Comparison of ENCODE assay signal across 1 cellular context in the genomic region with DNA sequence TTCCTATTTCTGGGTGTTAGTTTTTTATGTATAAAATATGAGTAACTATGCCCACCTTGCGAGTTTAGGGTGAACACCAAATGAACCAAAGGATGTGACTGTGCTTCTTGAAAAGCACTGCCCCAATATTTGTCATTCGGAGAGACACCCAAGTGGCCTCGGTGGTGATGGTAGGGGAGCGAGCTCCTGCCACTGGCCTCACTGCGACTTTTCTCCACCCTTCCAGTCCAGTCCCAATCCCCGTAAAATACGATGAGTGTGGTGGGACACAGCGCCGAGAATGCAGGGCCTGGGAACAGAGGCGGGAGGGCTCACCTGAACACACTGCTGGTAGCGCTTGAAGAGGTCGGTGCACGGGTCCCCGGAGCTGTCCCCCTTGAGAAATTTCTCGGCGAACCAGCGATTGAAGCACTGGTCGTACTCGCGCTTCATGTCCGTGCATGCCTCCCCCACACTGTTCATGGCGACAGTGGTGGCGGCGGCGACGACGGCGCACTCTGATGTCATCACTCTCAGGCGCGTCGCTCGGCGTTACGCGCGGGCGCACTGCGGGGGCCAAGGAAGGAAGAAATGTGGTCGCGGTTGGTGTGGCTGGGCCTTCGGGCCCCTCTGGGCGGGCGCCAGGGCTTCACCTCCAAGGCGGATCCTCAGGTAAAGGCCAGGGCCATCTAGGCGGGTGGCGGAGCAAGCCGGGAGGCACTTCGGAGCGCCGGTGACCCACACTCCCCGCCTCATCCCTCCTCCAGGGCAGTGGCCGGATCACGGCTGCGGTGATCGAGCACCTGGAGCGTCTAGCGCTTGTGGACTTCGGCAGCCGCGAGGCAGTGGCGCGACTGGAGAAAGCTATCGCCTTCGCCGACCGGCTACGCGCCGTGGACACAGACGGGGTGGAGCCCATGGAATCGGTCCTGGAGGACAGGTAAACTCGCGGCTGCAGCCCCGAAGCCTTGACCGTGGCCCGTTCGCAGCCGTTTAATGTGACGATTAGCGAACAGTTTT.
TF ChIP-seq lines count a peak whose summit lies in the region.

A gene with protein sequence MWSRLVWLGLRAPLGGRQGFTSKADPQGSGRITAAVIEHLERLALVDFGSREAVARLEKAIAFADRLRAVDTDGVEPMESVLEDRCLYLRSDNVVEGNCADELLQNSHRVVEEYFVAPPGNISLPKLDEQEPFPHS (plus strand): TSS at position 534 of the 999 bp plus-strand sequence. CDS start 37 bp downstream, at position 571.
A gene (minus strand): TSS at position 474 of the 999 bp plus-strand sequence. CDS start 12 bp downstream, at position 462.

TF ChIP-seq in HepG2, 621 proteins besides CTCF, POLR2A, EP300 and RAD21 (continued from another document and continues in another):
- TF ChIP-seq, protein P1, sequence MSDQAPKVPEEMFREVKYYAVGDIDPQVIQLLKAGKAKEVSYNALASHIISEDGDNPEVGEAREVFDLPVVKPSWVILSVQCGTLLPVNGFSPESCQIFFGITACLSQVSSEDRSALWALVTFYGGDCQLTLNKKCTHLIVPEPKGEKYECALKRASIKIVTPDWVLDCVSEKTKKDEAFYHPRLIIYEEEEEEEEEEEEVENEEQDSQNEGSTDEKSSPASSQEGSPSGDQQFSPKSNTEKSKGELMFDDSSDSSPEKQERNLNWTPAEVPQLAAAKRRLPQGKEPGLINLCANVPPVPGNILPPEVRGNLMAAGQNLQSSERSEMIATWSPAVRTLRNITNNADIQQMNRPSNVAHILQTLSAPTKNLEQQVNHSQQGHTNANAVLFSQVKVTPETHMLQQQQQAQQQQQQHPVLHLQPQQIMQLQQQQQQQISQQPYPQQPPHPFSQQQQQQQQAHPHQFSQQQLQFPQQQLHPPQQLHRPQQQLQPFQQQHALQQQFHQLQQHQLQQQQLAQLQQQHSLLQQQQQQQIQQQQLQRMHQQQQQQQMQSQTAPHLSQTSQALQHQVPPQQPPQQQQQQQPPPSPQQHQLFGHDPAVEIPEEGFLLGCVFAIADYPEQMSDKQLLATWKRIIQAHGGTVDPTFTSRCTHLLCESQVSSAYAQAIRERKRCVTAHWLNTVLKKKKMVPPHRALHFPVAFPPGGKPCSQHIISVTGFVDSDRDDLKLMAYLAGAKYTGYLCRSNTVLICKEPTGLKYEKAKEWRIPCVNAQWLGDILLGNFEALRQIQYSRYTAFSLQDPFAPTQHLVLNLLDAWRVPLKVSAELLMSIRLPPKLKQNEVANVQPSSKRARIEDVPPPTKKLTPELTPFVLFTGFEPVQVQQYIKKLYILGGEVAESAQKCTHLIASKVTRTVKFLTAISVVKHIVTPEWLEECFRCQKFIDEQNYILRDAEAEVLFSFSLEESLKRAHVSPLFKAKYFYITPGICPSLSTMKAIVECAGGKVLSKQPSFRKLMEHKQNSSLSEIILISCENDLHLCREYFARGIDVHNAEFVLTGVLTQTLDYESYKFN (CRISPR knock-in tag; conservative IDR thresholded peaks at IDR 0.05): peak; percentile 60
- TF ChIP-seq ELF3 (CRISPR knock-in tag; IDR thresholded peaks at IDR 0.05) (peak; percentile 76), TOE1 (CRISPR knock-in tag; IDR thresholded peaks at IDR 0.05) (no peak), ZNF17 (CRISPR knock-in tag; IDR thresholded peaks at IDR 0.05) (0 out of 2 replicates have a peak, but pooled peaks have one; percentile 82), ZNF510 (CRISPR knock-in tag; IDR thresholded peaks at IDR 0.05; ENCODE audit: low read depth) (peak; percentile 86; the same call in 1 of the 2 replicates), PHF20 (CRISPR knock-in tag; IDR thresholded peaks at IDR 0.05) (peak; percentile 99), RORA (CRISPR knock-in tag; IDR thresholded peaks at IDR 0.05) (no peak), ZBTB7B (CRISPR knock-in tag; IDR thresholded peaks at IDR 0.05) (peak; percentile 53; the same call in 1 of the 2 replicates), GPN1 (CRISPR knock-in tag; IDR thresholded peaks at IDR 0.05; ENCODE audit: borderline replicate concordance) (peak; percentile 48; the same call in 1 of the 2 replicates), HNRNPL (IDR thresholded peaks at IDR 0.05; ENCODE audit: low read depth, low read length) (peak; percentile 11; the same call in 1 of the 2 replicates), HDAC2 (CRISPR knock-in tag; IDR thresholded peaks at IDR 0.05) (peak; percentile 97), ZNF292 (CRISPR knock-in tag; IDR thresholded peaks at IDR 0.05; ENCODE audit: borderline replicate concordance, low read depth) (peak; percentile 47; the same call in 1 of the 2 replicates), ZC3H13 (CRISPR knock-in tag; IDR thresholded peaks at IDR 0.05) (peak; percentile 68), ERF (CRISPR knock-in tag; IDR thresholded peaks at IDR 0.05) (peak; percentile 96), GTF2F1 (IDR thresholded peaks at IDR 0.05; ENCODE audit: low read length) (no peak), SPEN (CRISPR knock-in tag; IDR thresholded peaks at IDR 0.05; ENCODE audit: low read depth) (peak; percentile 98), ZNF263 (CRISPR knock-in tag; IDR thresholded peaks at IDR 0.05) (peak; percentile 83), PAWR (CRISPR knock-in tag; IDR thresholded peaks at IDR 0.05; ENCODE audit: borderline replicate concordance) (0 out of 2 replicates have a peak, but pooled peaks have one; percentile 95), SIN3B (IDR thresholded peaks at IDR 0.05; ENCODE audit: low read length) (peak; percentile 99), ZNF747 (CRISPR knock-in tag; IDR thresholded peaks at IDR 0.05; ENCODE audit: borderline replicate concordance) (peak; percentile 58; the same call in 1 of the 2 replicates), FOXC1 (CRISPR knock-in tag; IDR thresholded peaks at IDR 0.05; ENCODE audit: borderline replicate concordance) (peak; percentile 91), SOX13 (IDR thresholded peaks at IDR 0.05) (0 out of 2 replicates have a peak, but pooled peaks have one; percentile 37), SOX13 (CRISPR knock-in tag; conservative IDR thresholded peaks at IDR 0.05 in 1 of 2, IDR thresholded peaks at IDR 0.05 in 1 of 2) (peak in 1 of 2 experiments; percentile 58; a peak in 2 of 4 replicates), ATM (IDR thresholded peaks at IDR 0.05; ENCODE audit: borderline replicate concordance) (no peak; the same call in 1 of the 2 replicates), KLF11 (CRISPR knock-in tag; IDR thresholded peaks at IDR 0.05) (peak; percentile 95; the same call in 1 of the 2 replicates), ZNF205 (CRISPR knock-in tag; IDR thresholded peaks at IDR 0.05) (peak; percentile 78), KLF6 (CRISPR knock-in tag; IDR thresholded peaks at IDR 0.05) (peak; percentile 93), ZNF558 (CRISPR knock-in tag; IDR thresholded peaks at IDR 0.05; ENCODE audit: borderline replicate concordance) (peak; percentile 88; the same call in 1 of the 2 replicates), ZNF589 (CRISPR knock-in tag; conservative IDR thresholded peaks at IDR 0.05) (0 out of 2 replicates have a peak, but pooled peaks have one; percentile 57), ZNF781 (CRISPR knock-in tag; IDR thresholded peaks at IDR 0.05; ENCODE audit: borderline replicate concordance, not compliant biosample characterization) (peak; percentile 51), THYN1 (CRISPR knock-in tag; IDR thresholded peaks at IDR 0.05; ENCODE audit: borderline replicate concordance, low read depth) (no peak), ZNF546 (CRISPR knock-in tag; conservative IDR thresholded peaks at IDR 0.05) (peak; percentile 80), KMT2A (CRISPR knock-in tag; IDR thresholded peaks at IDR 0.05) (peak; percentile 100), SMARCE1 (IDR thresholded peaks at IDR 0.05; ENCODE audit: borderline replicate concordance) (no peak), ZBTB21 (CRISPR knock-in tag; IDR thresholded peaks at IDR 0.05) (peak; percentile 79), ZNF326 (CRISPR knock-in tag; IDR thresholded peaks at IDR 0.05; ENCODE audit: borderline replicate concordance) (0 out of 2 replicates have a peak, but pooled peaks have one; percentile 10)
- TF ChIP-seq, protein P2, sequence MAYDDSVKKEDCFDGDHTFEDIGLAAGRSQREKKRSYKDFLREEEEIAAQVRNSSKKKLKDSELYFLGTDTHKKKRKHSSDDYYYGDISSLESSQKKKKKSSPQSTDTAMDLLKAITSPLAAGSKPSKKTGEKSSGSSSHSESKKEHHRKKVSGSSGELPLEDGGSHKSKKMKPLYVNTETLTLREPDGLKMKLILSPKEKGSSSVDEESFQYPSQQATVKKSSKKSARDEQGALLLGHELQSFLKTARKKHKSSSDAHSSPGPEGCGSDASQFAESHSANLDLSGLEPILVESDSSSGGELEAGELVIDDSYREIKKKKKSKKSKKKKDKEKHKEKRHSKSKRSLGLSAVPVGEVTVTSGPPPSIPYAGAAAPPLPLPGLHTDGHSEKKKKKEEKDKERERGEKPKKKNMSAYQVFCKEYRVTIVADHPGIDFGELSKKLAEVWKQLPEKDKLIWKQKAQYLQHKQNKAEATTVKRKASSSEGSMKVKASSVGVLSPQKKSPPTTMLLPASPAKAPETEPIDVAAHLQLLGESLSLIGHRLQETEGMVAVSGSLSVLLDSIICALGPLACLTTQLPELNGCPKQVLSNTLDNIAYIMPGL (CRISPR knock-in tag; IDR thresholded peaks at IDR 0.05; ENCODE audit: borderline replicate concordance in 1 of 2, low read depth in 1 of 2): peak; percentile 96 to 98
- TF ChIP-seq, protein P3, sequence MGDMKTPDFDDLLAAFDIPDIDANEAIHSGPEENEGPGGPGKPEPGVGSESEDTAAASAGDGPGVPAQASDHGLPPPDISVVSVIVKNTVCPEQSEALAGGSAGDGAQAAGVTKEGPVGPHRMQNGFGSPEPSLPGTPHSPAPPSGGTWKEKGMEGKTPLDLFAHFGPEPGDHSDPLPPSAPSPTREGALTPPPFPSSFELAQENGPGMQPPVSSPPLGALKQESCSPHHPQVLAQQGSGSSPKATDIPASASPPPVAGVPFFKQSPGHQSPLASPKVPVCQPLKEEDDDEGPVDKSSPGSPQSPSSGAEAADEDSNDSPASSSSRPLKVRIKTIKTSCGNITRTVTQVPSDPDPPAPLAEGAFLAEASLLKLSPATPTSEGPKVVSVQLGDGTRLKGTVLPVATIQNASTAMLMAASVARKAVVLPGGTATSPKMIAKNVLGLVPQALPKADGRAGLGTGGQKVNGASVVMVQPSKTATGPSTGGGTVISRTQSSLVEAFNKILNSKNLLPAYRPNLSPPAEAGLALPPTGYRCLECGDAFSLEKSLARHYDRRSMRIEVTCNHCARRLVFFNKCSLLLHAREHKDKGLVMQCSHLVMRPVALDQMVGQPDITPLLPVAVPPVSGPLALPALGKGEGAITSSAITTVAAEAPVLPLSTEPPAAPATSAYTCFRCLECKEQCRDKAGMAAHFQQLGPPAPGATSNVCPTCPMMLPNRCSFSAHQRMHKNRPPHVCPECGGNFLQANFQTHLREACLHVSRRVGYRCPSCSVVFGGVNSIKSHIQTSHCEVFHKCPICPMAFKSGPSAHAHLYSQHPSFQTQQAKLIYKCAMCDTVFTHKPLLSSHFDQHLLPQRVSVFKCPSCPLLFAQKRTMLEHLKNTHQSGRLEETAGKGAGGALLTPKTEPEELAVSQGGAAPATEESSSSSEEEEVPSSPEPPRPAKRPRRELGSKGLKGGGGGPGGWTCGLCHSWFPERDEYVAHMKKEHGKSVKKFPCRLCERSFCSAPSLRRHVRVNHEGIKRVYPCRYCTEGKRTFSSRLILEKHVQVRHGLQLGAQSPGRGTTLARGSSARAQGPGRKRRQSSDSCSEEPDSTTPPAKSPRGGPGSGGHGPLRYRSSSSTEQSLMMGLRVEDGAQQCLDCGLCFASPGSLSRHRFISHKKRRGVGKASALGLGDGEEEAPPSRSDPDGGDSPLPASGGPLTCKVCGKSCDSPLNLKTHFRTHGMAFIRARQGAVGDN (CRISPR knock-in tag; IDR thresholded peaks at IDR 0.05): peak; percentile 93
- TF ChIP-seq, protein P4, sequence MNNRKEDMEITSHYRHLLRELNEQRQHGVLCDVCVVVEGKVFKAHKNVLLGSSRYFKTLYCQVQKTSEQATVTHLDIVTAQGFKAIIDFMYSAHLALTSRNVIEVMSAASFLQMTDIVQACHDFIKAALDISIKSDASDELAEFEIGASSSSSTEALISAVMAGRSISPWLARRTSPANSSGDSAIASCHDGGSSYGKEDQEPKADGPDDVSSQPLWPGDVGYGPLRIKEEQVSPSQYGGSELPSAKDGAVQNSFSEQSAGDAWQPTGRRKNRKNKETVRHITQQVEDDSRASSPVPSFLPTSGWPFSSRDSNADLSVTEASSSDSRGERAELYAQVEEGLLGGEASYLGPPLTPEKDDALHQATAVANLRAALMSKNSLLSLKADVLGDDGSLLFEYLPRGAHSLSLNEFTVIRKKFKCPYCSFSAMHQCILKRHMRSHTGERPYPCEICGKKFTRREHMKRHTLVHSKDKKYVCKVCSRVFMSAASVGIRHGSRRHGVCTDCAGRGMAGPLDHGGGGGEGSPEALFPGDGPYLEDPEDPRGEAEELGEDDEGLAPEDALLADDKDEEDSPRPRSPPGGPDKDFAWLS (CRISPR knock-in tag; IDR thresholded peaks at IDR 0.05; ENCODE audit: borderline replicate concordance): no peak
- TF ChIP-seq, protein P5, sequence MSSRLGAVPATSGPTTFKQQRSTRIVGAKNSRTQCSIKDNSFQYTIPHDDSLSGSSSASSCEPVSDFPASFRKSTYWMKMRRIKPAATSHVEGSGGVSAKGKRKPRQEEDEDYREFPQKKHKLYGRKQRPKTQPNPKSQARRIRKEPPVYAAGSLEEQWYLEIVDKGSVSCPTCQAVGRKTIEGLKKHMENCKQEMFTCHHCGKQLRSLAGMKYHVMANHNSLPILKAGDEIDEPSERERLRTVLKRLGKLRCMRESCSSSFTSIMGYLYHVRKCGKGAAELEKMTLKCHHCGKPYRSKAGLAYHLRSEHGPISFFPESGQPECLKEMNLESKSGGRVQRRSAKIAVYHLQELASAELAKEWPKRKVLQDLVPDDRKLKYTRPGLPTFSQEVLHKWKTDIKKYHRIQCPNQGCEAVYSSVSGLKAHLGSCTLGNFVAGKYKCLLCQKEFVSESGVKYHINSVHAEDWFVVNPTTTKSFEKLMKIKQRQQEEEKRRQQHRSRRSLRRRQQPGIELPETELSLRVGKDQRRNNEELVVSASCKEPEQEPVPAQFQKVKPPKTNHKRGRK (CRISPR knock-in tag; IDR thresholded peaks at IDR 0.05): peak; percentile 53
- TF ChIP-seq, protein P6, sequence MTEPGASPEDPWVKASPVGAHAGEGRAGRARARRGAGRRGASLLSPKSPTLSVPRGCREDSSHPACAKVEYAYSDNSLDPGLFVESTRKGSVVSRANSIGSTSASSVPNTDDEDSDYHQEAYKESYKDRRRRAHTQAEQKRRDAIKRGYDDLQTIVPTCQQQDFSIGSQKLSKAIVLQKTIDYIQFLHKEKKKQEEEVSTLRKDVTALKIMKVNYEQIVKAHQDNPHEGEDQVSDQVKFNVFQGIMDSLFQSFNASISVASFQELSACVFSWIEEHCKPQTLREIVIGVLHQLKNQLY (CRISPR knock-in tag; IDR thresholded peaks at IDR 0.05): peak; percentile 79
- TF ChIP-seq, protein P7, sequence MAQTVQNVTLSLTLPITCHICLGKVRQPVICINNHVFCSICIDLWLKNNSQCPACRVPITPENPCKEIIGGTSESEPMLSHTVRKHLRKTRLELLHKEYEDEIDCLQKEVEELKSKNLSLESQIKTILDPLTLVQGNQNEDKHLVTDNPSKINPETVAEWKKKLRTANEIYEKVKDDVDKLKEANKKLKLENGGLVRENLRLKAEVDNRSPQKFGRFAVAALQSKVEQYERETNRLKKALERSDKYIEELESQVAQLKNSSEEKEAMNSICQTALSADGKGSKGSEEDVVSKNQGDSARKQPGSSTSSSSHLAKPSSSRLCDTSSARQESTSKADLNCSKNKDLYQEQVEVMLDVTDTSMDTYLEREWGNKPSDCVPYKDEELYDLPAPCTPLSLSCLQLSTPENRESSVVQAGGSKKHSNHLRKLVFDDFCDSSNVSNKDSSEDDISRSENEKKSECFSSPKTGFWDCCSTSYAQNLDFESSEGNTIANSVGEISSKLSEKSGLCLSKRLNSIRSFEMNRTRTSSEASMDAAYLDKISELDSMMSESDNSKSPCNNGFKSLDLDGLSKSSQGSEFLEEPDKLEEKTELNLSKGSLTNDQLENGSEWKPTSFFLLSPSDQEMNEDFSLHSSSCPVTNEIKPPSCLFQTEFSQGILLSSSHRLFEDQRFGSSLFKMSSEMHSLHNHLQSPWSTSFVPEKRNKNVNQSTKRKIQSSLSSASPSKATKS (CRISPR knock-in tag; IDR thresholded peaks at IDR 0.05): no peak; the same call in 1 of the 2 replicates
